In the genomic region with DNA sequence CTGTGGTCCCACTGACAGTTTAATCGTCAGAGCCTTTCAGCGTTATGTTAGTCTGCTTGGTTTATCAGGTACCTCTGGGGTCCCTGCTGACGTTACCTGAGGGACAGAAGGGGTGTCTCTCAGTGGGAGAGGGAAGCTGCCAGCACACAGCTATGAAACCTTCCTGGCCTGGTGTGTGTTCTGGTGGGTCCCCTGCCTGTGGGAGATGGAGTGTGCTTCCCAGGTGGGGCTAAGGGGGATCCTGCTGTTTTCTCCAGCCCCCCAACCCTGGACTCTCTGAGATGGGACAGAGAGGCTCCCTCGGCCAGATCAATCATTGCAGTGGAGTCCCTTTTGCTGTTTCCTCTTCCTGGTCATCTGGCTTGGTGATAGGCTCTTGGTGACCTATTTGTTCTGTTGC, we compare ENCODE assay signal across 1 cellular context.
TF ChIP-seq lines count a peak whose summit lies in the region.

No MANE protein-coding gene starts in this region.

TF ChIP-seq in H1, 55 proteins besides CTCF, POLR2A, EP300 and RAD21 (continued from another document):
- TF ChIP-seq CREB1 (IDR thresholded peaks at IDR 0.05), result no peak
- TF ChIP-seq KDM1A (IDR thresholded peaks at IDR 0.05; ENCODE audit: borderline replicate concordance, low read length), result no peak
- TF ChIP-seq BCL11A (IDR thresholded peaks at IDR 0.05; ENCODE audit: low read depth in 2 of 2, low read length in 2 of 2), result no peak
- TF ChIP-seq SP1 (IDR thresholded peaks at IDR 0.05; ENCODE audit: low read depth, low read length), result no peak
- TF ChIP-seq GTF2F1 (IDR thresholded peaks at IDR 0.05; ENCODE audit: borderline replicate concordance, low read depth, low read length), result no peak
- TF ChIP-seq SP2 (IDR thresholded peaks at IDR 0.05; ENCODE audit: low read length), result no peak
- no peak for TF ChIP-seq PHF8 (conservative IDR thresholded peaks at IDR 0.05; ENCODE audit: low read depth, low read length)
- TF ChIP-seq TAF7 (optimal IDR thresholded peaks at IDR 0.05; ENCODE audit: borderline replicate concordance, low read depth, low read length), result no peak
- no peak for TF ChIP-seq SRF (IDR thresholded peaks at IDR 0.05; ENCODE audit: low read depth, low read length)
- TF ChIP-seq CHD2 (IDR thresholded peaks at IDR 0.05; ENCODE audit: low read length), result no peak
- no peak for TF ChIP-seq POLR2AphosphoS5 (IDR thresholded peaks at IDR 0.05; ENCODE audit: low read depth, low read length)
TF ChIP-seq in H1: peak in this region for 0.
